ENCODE assay signal across 26 cellular contexts in the genomic region with DNA sequence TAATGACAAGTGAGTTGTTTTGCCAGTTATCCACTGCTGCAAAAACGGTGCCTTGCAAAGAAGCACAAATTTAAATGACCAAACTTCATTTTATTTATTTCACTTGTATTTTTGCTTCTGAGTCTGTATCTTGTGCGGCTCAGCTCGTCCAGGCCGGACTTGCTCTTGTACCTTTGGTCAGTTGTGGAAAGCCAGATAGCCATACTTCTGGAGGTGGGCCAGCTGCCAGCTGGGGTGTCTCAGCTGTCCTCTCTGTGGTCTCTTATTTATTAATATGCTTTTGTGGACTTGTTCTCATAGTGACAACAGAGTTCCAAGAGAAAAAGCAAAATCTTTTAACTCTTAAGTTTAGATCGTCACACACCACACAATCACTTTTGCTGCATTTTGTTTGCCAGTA.
"Had no signal": no experiment of that assay in that cellular context is flagged by ENCODE, and none has a peak within 500 bp of the region (broad histone marks: within the 10 kb centered on the region; RNA-seq: fewer than 3 reads in every experiment).

No MANE protein-coding gene starts in this region.

- H3K27me3 Mint-ChIP-seq: activated naive CD4-positive, alpha-beta T cell treated with anti-CD3 and anti-CD28 coated beads, Interleukin-2, amount 50 U/mL, for 24 hours; dendritic cell treated with granulocyte-macrophage colony-stimulating factor and Interleukin-4, amounts not matched to agents 40 ng/mL and 50 ng/mL, for 4 days; naive thymus-derived CD4-positive, alpha-beta T cell; stimulated activated naive CD8-positive, alpha-beta T cell treated with anti-CD3 and anti-CD28 coated beads, Interleukin-15, amount 100 ng/mL, for 72 hours had no signal

- DNase-seq: activated CD4-positive, alpha-beta T cell treated with anti-CD3 and anti-CD28 coated beads, Interleukin-2, amount 50 U/mL, for 1 hour; activated CD8-positive, alpha-beta T cell treated with anti-CD3 and anti-CD28 coated beads, Interleukin-2, amount 10 ng/mL, durations not matched to agents 7 days and 5 days; activated gamma-delta T cell treated with Interleukin-2 at 50 U/mL for 16 hours; anterior cingulate cortex; caudate nucleus; effector CD8-positive, alpha-beta T cell; erythroblast; glutamatergic neuron; hippocampal formation; lower lobe of right lung; mesendoderm; mucosa of descending colon; naive thymus-derived CD4-positive, alpha-beta T cell; occipital lobe; retina; stimulated activated CD4-positive, alpha-beta T cell treated with anti-CD3 and anti-CD28 coated beads, Interleukin-12 subunit alpha, Interleukin-12 subunit beta, amount 100 ng/mL, for 4 hours; stimulated activated CD4-positive, alpha-beta T cell treated with anti-CD3 and anti-CD28 coated beads, Interleukin-4, amount 100 ng/mL, for 4 hours; stimulated activated naive CD8-positive, alpha-beta T cell treated with anti-CD3 and anti-CD28 coated beads, Interleukin-15, amount 100 ng/mL, for 72 hours; T1000; tibial artery had no signal

- H3K4me3 Mint-ChIP-seq: activated CD8-positive, alpha-beta T cell treated with anti-CD3 and anti-CD28 coated beads, Interleukin-2, amount 10 ng/mL, durations not matched to agents 7 days and 5 days; activated naive CD4-positive, alpha-beta T cell treated with anti-CD3 and anti-CD28 coated beads, Interleukin-2, amount 50 U/mL, for 24 hours; activated T-helper 1 cell treated with anti-CD3 and anti-CD28 coated beads, Interleukin-12 subunit alpha, Interleukin-12 subunit beta, Interleukin-2, Interleukin-4 antibody, amounts not matched to agents 30 ng/mL and 10 ng/mL and 1 ng/mL, durations not matched to agents 14 hours and 24 hours and 36 hours; brain; dendritic cell treated with granulocyte-macrophage colony-stimulating factor and Interleukin-4, amounts not matched to agents 40 ng/mL and 50 ng/mL, for 4 days; naive thymus-derived CD4-positive, alpha-beta T cell; neural crest cell; stimulated activated naive CD8-positive, alpha-beta T cell treated with anti-CD3 and anti-CD28 coated beads, Interleukin-15, amount 100 ng/mL, for 72 hours; T-helper 1 cell treated with Interleukin-12 subunit alpha and Interleukin-12 subunit beta and Interleukin-4 antibody, amounts not matched to agents 30 μg/mL and 1 μg/mL, for 36 hours had no signal

- H3K9me3 ChIP-seq: lower lobe of right lung, mucosa of descending colon, tibial artery had no signal

- H3K27ac Mint-ChIP-seq: activated CD8-positive, alpha-beta T cell treated with anti-CD3 and anti-CD28 coated beads, Interleukin-2, amount 10 ng/mL, durations not matched to agents 7 days and 5 days; activated naive CD4-positive, alpha-beta T cell treated with anti-CD3 and anti-CD28 coated beads, Interleukin-2, amount 50 U/mL, for 24 hours; activated T-helper 1 cell treated with anti-CD3 and anti-CD28 coated beads, Interleukin-12 subunit alpha, Interleukin-12 subunit beta, Interleukin-2, Interleukin-4 antibody, amounts not matched to agents 30 ng/mL and 10 ng/mL and 1 ng/mL, durations not matched to agents 14 hours and 24 hours and 36 hours; brain; dendritic cell treated with granulocyte-macrophage colony-stimulating factor and Interleukin-4, amounts not matched to agents 40 ng/mL and 50 ng/mL, for 4 days; naive thymus-derived CD4-positive, alpha-beta T cell; stimulated activated naive CD8-positive, alpha-beta T cell treated with anti-CD3 and anti-CD28 coated beads, Interleukin-15, amount 100 ng/mL, for 72 hours; T-helper 1 cell treated with Interleukin-12 subunit alpha and Interleukin-12 subunit beta and Interleukin-4 antibody, amounts not matched to agents 30 μg/mL and 1 μg/mL, for 36 hours had no signal

- H3K27me3 ChIP-seq: tibial artery had no signal

- H3K27ac ChIP-seq: lower lobe of right lung, tibial artery had no signal

- ATAC-seq: activated CD8-positive, alpha-beta T cell treated with anti-CD3 and anti-CD28 coated beads, Interleukin-2, amount 10 ng/mL, durations not matched to agents 7 days and 5 days; lower lobe of right lung; mucosa of descending colon; naive thymus-derived CD4-positive, alpha-beta T cell; stimulated activated naive CD8-positive, alpha-beta T cell treated with anti-CD3 and anti-CD28 coated beads, Interleukin-15, amount 100 ng/mL, for 72 hours had no signal

- H3K4me1 ChIP-seq: lower lobe of right lung, tibial artery had no signal

- H3K4me3 ChIP-seq: lower lobe of right lung, mucosa of descending colon, tibial artery had no signal
